8 cellular contexts compared by ENCODE assay signal in genomic region chr5:173010547-173011464, GRCh38. TPM values are rescaled to one million over a fixed set of nuclear protein-coding genes. Genes with fewer than 3 reads are reported as not detected.
DNase-seq lines count a peak whose midpoint lies in the region; ATAC-seq, FAIRE-seq and TF ChIP-seq lines count a peak whose summit lies in the region.

No MANE protein-coding gene starts in this region.

- POLR2A ChIA-PET in A549 (lab: Yijun Ruan, JAX): no interaction called here

- no peak for TF ChIP-seq EP300 in A549 (IDR thresholded peaks at IDR 0.05)

- no peaks in the 10 kb centered on the region for H3K27me3 ChIP-seq in Karpas-422 (ENCODE audit: low read length)

- H3K4me3 Mint-ChIP-seq in endothelial cell (ENCODE audit: unreplicated experiment) (no peak overlapping the region), memory B cell (no peak overlapping the region)

- H3K27me3 Mint-ChIP-seq in endothelial cell (ENCODE audit: unreplicated experiment) (no peaks in the 10 kb centered on the region), memory B cell (no peaks in the 10 kb centered on the region)

- CTCF ChIA-PET in A549 (lab: Yijun Ruan, JAX): interaction anchor here (1.0 to 2.1 kb wide), 8 partner anchors 9 to 303 kb away, joined by 3 to 10 read pairs (median 5); no protein-coding TSS in a partner anchor

- H4K20me1 ChIP-seq in Karpas-422 (ENCODE audit: insufficient read depth, low read depth, low read length): peaks cover 20% of the 10 kb centered on the region

- H3K27ac Mint-ChIP-seq in endothelial cell (ENCODE audit: unreplicated experiment) (no peak overlapping the region), memory B cell (peak overlapping the region; percentile 86)

- TF ChIP-seq RAD21 in A549 (conservative IDR thresholded peaks at IDR 0.05 in 1 of 2, IDR thresholded peaks at IDR 0.05 in 1 of 2): peak in 1 of 2 experiments; percentile 44; a peak in 2 of 5 replicates

- peaks cover 94% of the 10 kb centered on the region for H3K79me2 ChIP-seq in Karpas-422 (ENCODE audit: low read length)

- WGBS in A549 (ENCODE audit: missing lambda C conversion rate): 73% methylated on average over 11 of the region's 11 CpGs

- H3K9ac ChIP-seq in Karpas-422 (ENCODE audit: low read length): no peak overlapping the region

- peaks cover 4% of the 10 kb centered on the region; the same call in 1 of the 2 replicates for H3K36me3 ChIP-seq in Karpas-422 (ENCODE audit: insufficient read depth, low read length)

- TF ChIP-seq CTCF in A549 (IDR thresholded peaks at IDR 0.05) (no peak), endothelial cell (IDR thresholded peaks at IDR 0.05; ENCODE audit: unreplicated experiment) (no peak)

- TF ChIP-seq POLR2A in A549 (IDR thresholded peaks at IDR 0.05; ENCODE audit: low read length): no peak

- no peaks in the 10 kb centered on the region for H3K9me2 ChIP-seq in Karpas-422 (replicated peaks; ENCODE audit: insufficient read depth, low read length)

- no peaks in the 10 kb centered on the region for H3K9me3 Mint-ChIP-seq in endothelial cell (ENCODE audit: unreplicated experiment)
- no peaks in the 10 kb centered on the region for H3K9me3 Mint-ChIP-seq in memory B cell

- H3K36me3 Mint-ChIP-seq in endothelial cell (ENCODE audit: low read depth, unreplicated experiment) (no peaks in the 10 kb centered on the region), memory B cell (peaks cover 16% of the 10 kb centered on the region)

- ATAC-seq in A549 (peak; percentile 62 to 78; a peak in 5 of 6 replicates), memory B cell (ENCODE audit: low read depth) (no peak), GM18519 (IDR thresholded peaks at IDR 0.05; ENCODE audit: low FRiP score, unreplicated experiment) (no peak), GM21528 (IDR thresholded peaks at IDR 0.05; ENCODE audit: low FRiP score, unreplicated experiment) (no peak)

- H3K4me1 ChIP-seq in A549 (peaks cover 10% of the 10 kb centered on the region), Karpas-422 (ENCODE audit: low read length) (no peaks in the 10 kb centered on the region)

- DNase-seq in A549 (ENCODE audit: low read depth in 1 of 2, low spot score in 1 of 2) (peak in 1 of 2 experiments; percentile 54), HuH-7.5 (ENCODE audit: low spot score) (peak; percentile 28), endothelial cell (ENCODE audit: low spot score) (peak; percentile 39), memory B cell (ENCODE audit: low spot score in 2 of 2) (no peak), Karpas-422 (no peak), SK-N-DZ (ENCODE audit: low spot score) (no peak)

- peaks cover 18% of the 10 kb centered on the region for H3K4me1 Mint-ChIP-seq in endothelial cell (ENCODE audit: unreplicated experiment)
- peaks cover 23% of the 10 kb centered on the region for H3K4me1 Mint-ChIP-seq in memory B cell

- no peak overlapping the region for H2AFZ ChIP-seq in Karpas-422 (ENCODE audit: low read length)

- H3K9me3 ChIP-seq in A549 (no peaks in the 10 kb centered on the region), Karpas-422 (ENCODE audit: low read length) (no peaks in the 10 kb centered on the region)

- no peak overlapping the region; a peak in 1 of 6 replicates for H3K27ac ChIP-seq in A549
- no peak overlapping the region for H3K27ac ChIP-seq in Karpas-422 (ENCODE audit: low read length)

- H3K4me3 ChIP-seq in A549: no peak overlapping the region
- no peak overlapping the region for H3K4me3 ChIP-seq in Karpas-422 (ENCODE audit: low read length)

- no peak overlapping the region for H3K4me2 ChIP-seq in A549
- H3K4me2 ChIP-seq in Karpas-422 (ENCODE audit: low read depth, low read length, poor library complexity, severe bottlenecking): no peak overlapping the region

- no peak for FAIRE-seq in A549 (lab: Jason Lieb, UNC)

TF ChIP-seq in A549, 52 proteins besides CTCF, POLR2A, EP300 and RAD21:
- TF ChIP-seq, protein P1, sequence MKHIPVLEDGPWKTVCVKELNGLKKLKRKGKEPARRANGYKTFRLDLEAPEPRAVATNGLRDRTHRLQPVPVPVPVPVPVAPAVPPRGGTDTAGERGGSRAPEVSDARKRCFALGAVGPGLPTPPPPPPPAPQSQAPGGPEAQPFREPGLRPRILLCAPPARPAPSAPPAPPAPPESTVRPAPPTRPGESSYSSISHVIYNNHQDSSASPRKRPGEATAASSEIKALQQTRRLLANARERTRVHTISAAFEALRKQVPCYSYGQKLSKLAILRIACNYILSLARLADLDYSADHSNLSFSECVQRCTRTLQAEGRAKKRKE (CRISPR knock-in tag; IDR thresholded peaks at IDR 0.05; ENCODE audit: low read depth): no peak
- TF ChIP-seq NPAS2 (CRISPR knock-in tag; IDR thresholded peaks at IDR 0.05; ENCODE audit: borderline replicate concordance): no peak
- TF ChIP-seq RNF2 (IDR thresholded peaks at IDR 0.05; ENCODE audit: borderline replicate concordance, low read depth): no peak
- no peak for TF ChIP-seq MAX (IDR thresholded peaks at IDR 0.05)
- TF ChIP-seq CBX8 (IDR thresholded peaks at IDR 0.05): no peak
- TF ChIP-seq EHF (CRISPR knock-in tag; IDR thresholded peaks at IDR 0.05): no peak
- TF ChIP-seq ZFP36 (IDR thresholded peaks at IDR 0.05; ENCODE audit: borderline replicate concordance, partially characterized antibody): no peak
- TF ChIP-seq MAZ (IDR thresholded peaks at IDR 0.05; ENCODE audit: borderline replicate concordance, low read depth, low read length): no peak
- TF ChIP-seq, protein P2, sequence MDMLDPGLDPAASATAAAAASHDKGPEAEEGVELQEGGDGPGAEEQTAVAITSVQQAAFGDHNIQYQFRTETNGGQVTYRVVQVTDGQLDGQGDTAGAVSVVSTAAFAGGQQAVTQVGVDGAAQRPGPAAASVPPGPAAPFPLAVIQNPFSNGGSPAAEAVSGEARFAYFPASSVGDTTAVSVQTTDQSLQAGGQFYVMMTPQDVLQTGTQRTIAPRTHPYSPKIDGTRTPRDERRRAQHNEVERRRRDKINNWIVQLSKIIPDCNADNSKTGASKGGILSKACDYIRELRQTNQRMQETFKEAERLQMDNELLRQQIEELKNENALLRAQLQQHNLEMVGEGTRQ (IDR thresholded peaks at IDR 0.05): no peak
- TF ChIP-seq HMGXB4 (CRISPR knock-in tag; IDR thresholded peaks at IDR 0.05; ENCODE audit: borderline replicate concordance): no peak
- TF ChIP-seq TP53 (CRISPR knock-in tag; IDR thresholded peaks at IDR 0.05): no peak
- TF ChIP-seq NFE2L2 (conservative IDR thresholded peaks at IDR 0.05; ENCODE audit: low read length): no peak
- TF ChIP-seq FOSL2 (IDR thresholded peaks at IDR 0.05): no peak
- no peak for TF ChIP-seq FOSL2 (CRISPR knock-in tag; IDR thresholded peaks at IDR 0.05)
- no peak for TF ChIP-seq HOXA7 (CRISPR knock-in tag; IDR thresholded peaks at IDR 0.05)
- no peak for TF ChIP-seq RCOR1 (IDR thresholded peaks at IDR 0.05; ENCODE audit: low read depth, low read length)

RNA-seq across cellular contexts. Expression of gene ATP6V0E1, which starts 27.2 kb away (rescaled TPM):
- polyA plus RNA-seq in A549 (2011; rRNA removed): 297 and 389 TPM in 2 replicates
- polyA plus RNA-seq in A549 (2012; cell fraction: cytosol; rRNA removed): 250 and 288 TPM in 2 replicates
- 64.3 and 84.3 TPM in 2 replicates for polyA plus RNA-seq in A549 (2012; cell fraction: nucleus; rRNA removed)
- polyA plus RNA-seq in A549 (2017; fragmentation: RNase III; extraction: RNeasy Plus Mini Kit Qiagen cat#74134 plus additional on column Dnase treatment): 323 to 344 TPM (median 328 TPM) in 3 replicates
- 107 and 112 TPM in 2 replicates for polyA minus RNA-seq in A549 (2011; rRNA and poly(A)+ RNA removed)
- 147 TPM for total RNA-seq in endothelial cell (ENCODE audit: unreplicated experiment)
- 78.4 and 134 TPM in 2 replicates for total RNA-seq in Karpas-422 (2014; rRNA removed; shearing (Covaris generic); ENCODE audit: low replicate concordance)
- 110 and 112 TPM in 2 replicates for polyA plus RNA-seq in SK-N-DZ (2014; cell fraction: cytosol; rRNA removed)
- polyA plus RNA-seq in SK-N-DZ (2014; cell fraction: nucleus; rRNA removed): 64.3 and 66.7 TPM in 2 replicates

RNA-seq across cellular contexts. Expression of gene CREBRF, which starts 45.3 kb away (rescaled TPM):
- polyA plus RNA-seq in A549 (2011; rRNA removed) (7.2 and 8.3 TPM in 2 replicates), A549 (2017; fragmentation: RNase III; extraction: RNeasy Plus Mini Kit Qiagen cat#74134 plus additional on column Dnase treatment) (1.1 to 1.8 TPM (median 1.4 TPM) in 3 replicates)
- 0.96 and 1.1 TPM in 2 replicates for polyA plus RNA-seq in A549 (2012; cell fraction: cytosol; rRNA removed)
- 0.88 and 0.91 TPM in 2 replicates for polyA plus RNA-seq in A549 (2012; cell fraction: nucleus; rRNA removed)
- polyA minus RNA-seq in A549 (2011; rRNA and poly(A)+ RNA removed): 11.1 and 12.8 TPM in 2 replicates
- total RNA-seq in endothelial cell (ENCODE audit: unreplicated experiment): 19.9 TPM
- 24.5 and 31.9 TPM in 2 replicates for total RNA-seq in Karpas-422 (2014; rRNA removed; shearing (Covaris generic); ENCODE audit: low replicate concordance)
- polyA plus RNA-seq in SK-N-DZ (2014; cell fraction: cytosol; rRNA removed): 1.4 and 1.7 TPM in 2 replicates
- 3.4 and 5.0 TPM in 2 replicates for polyA plus RNA-seq in SK-N-DZ (2014; cell fraction: nucleus; rRNA removed)

RNA-seq across cellular contexts. Expression of gene RPL26L1, which starts 51.6 kb away (rescaled TPM):
- 109 and 157 TPM in 2 replicates for polyA plus RNA-seq in A549 (2011; rRNA removed)
- 170 and 222 TPM in 2 replicates for polyA plus RNA-seq in A549 (2012; cell fraction: cytosol; rRNA removed)
- polyA plus RNA-seq in A549 (2012; cell fraction: nucleus; rRNA removed): 83.2 and 128 TPM in 2 replicates
- 146 to 160 TPM (median 150 TPM) in 3 replicates for polyA plus RNA-seq in A549 (2017; fragmentation: RNase III; extraction: RNeasy Plus Mini Kit Qiagen cat#74134 plus additional on column Dnase treatment)
- 62.0 and 65.1 TPM in 2 replicates for polyA minus RNA-seq in A549 (2011; rRNA and poly(A)+ RNA removed)
- total RNA-seq in endothelial cell (ENCODE audit: unreplicated experiment): 48.6 TPM
- 17.0 and 18.5 TPM in 2 replicates for total RNA-seq in Karpas-422 (2014; rRNA removed; shearing (Covaris generic); ENCODE audit: low replicate concordance)
- polyA plus RNA-seq in SK-N-DZ (2014; cell fraction: cytosol; rRNA removed): 85.7 and 94.4 TPM in 2 replicates
- 57.8 and 73.1 TPM in 2 replicates for polyA plus RNA-seq in SK-N-DZ (2014; cell fraction: nucleus; rRNA removed)

Comparison
In these comparisons a context has a peak if more than half of its experiments do, and no peak if none do; other contexts are left out.
1. ATAC-seq: peak in A549 (2 of 2); none in memory B cell (single experiment), GM18519 (single experiment) and GM21528 (single experiment).
2. DNase-seq: peak in HuH-7.5 (single experiment) and endothelial cell (single experiment); none in memory B cell (0 of 2), Karpas-422 (single experiment) and SK-N-DZ (single experiment).